Comparison of ENCODE assay signal across 8 cellular contexts in the genomic region with DNA sequence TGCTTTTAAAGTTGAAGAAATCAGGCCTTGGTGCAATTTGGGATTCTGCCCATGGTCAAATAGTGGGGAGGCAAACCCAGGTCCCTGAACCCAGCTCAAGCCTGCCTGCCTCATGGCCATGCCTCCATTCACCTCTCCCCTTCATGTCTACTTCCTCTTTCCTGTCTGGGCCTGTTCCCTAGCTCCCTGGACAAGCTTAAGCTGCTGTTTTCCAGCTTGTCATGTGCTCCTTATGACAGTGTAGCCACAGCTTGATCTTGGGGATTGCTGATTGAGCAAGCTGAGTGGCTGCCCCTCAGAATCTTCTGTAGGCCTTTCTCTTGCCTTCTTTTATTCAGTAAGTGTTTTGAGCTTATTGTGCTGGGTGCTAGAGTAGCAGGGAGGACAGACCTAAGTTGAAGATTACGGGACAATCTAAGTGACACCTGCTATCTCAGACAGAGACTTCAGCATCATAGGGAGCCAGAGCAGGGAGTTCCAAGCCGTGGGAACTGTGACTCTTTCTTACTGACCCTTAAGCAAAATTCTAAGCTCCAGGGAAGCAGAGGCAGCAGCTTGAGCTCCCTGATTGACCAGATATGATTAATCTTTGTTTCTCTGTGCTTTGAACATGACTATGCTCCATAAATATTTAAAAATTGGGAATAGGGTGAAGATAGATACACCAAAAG. TPM values are rescaled to one million over a fixed set of nuclear protein-coding genes. Genes with fewer than 3 reads are reported as not detected.
DNase-seq lines count a peak whose midpoint lies in the region; ATAC-seq and TF ChIP-seq lines count a peak whose summit lies in the region.

No MANE protein-coding gene starts in this region.

- H3K4me3 ChIP-seq in BJ (ENCODE audit: low read depth, low read length) (peak overlapping the region; percentile 47), dorsolateral prefrontal cortex (peak overlapping the region; percentile 20 to 71 (median 55)), muscle layer of colon (ENCODE audit: low read depth in 1 of 2, low read length in 2 of 2) (peak overlapping the region; percentile 65 to 67), transverse colon (peak overlapping the region in 3 of 4 donors; percentile 28 to 47 (median 28))

- ATAC-seq in HG03439 (IDR thresholded peaks at IDR 0.05; ENCODE audit: unreplicated experiment) (peak; percentile 14), T-cell (replicated peaks in 1 of 4) (peak; percentile 25 to 47 (median 38))

- no peak for TF ChIP-seq CTCF in BJ (IDR thresholded peaks at IDR 0.05; ENCODE audit: insufficient read depth, low read depth, low read length)
- TF ChIP-seq CTCF in dorsolateral prefrontal cortex (IDR thresholded peaks at IDR 0.05 in 54 of 56, conservative IDR thresholded peaks at IDR 0.05 in 2 of 56; ENCODE audit: low read depth in 1 of 56, partially characterized antibody in 56 of 56), result no peak
- TF ChIP-seq CTCF in transverse colon (IDR thresholded peaks at IDR 0.05), result no peak

- peak overlapping the region; percentile 55 for H3K9ac ChIP-seq in muscle layer of colon (ENCODE audit: low read length)

- H3K9me3 Mint-ChIP-seq in T-cell, result no peaks in the 10 kb centered on the region

- H3K27me3 ChIP-seq in BJ (ENCODE audit: control insufficient read depth, insufficient read depth, low read length), result no peaks in the 10 kb centered on the region
- no peaks in the 10 kb centered on the region for H3K27me3 ChIP-seq in dorsolateral prefrontal cortex
- no peaks in the 10 kb centered on the region for H3K27me3 ChIP-seq in muscle layer of colon (ENCODE audit: control insufficient read depth in 1 of 2, insufficient read depth in 2 of 2, low read length in 2 of 2)
- no peaks in the 10 kb centered on the region for H3K27me3 ChIP-seq in transverse colon

- no peak for TF ChIP-seq EP300 in transverse colon (IDR thresholded peaks at IDR 0.05; ENCODE audit: low read depth)

- H3K4me1 ChIP-seq in muscle layer of colon (ENCODE audit: insufficient read depth, low read length) (peaks cover 21% of the 10 kb centered on the region), transverse colon (peaks cover 0 to 34% (median 19%) of the 10 kb centered on the region in 4 donors)

- no peaks in the 10 kb centered on the region for H3K27me3 Mint-ChIP-seq in T-cell

- CTCF ChIA-PET in BJ (lab: Yijun Ruan, JAX) (interaction anchor here (1.1 to 13.7 kb wide), 2 partner anchors 68 to 108 kb away, joined by 3 to 130 read pairs; no protein-coding TSS in a partner anchor), T-cell (lab: Charles Lee) (interaction anchor here (0.5 to 1.6 kb wide), 20 partner anchors 10 to 1218 kb away, joined by 3 to 11 read pairs (median 3); partner anchors contain the start of genes IER5 (in 1 of the 2) and STX6 (in 1 of the 2))

- intact Hi-C loops in dorsolateral prefrontal cortex (cut with DNase I), result no loop called here
- intact Hi-C loops in transverse colon (cut with DNase I; ENCODE audit: low total_unique reads), result no loop called here

- in situ Hi-C loops in transverse colon (cut with MboI; ENCODE audit: low pct_ligation_motif_present in 1 of 4, low pct_unique_long_range_greater_than_20kb in 1 of 4, low sequenced_read_pairs in 3 of 4), result loop anchor here in 2 of 4 donors (10.0 to 25.0 kb wide), 2 partner anchors 102 to 104 kb away; no protein-coding TSS in a partner anchor

- POLR2A ChIA-PET in BJ (lab: Charles Lee) (interaction anchor here (0.5 to 0.6 kb wide), 2 partner anchors 18 to 72 kb away, joined by 4 to 5 read pairs; no protein-coding TSS in a partner anchor), T-cell (lab: Charles Lee) (interaction anchor here (0.5 to 1.7 kb wide), 10 partner anchors 9 to 1151 kb away, joined by 3 to 17 read pairs (median 4); partner anchors contain the start of genes STX6 (in 1 of the 2) and TOR1AIP1 (in 1 of the 2))

- H3K9me3 ChIP-seq in muscle layer of colon (ENCODE audit: low read length) (no peaks in the 10 kb centered on the region), transverse colon (no peaks in the 10 kb centered on the region)

- peak overlapping the region; percentile 94 to 99 (median 95) for H3K4me3 Mint-ChIP-seq in T-cell

- peak overlapping the region; percentile 7 to 97 (median 86) for H3K27ac ChIP-seq in dorsolateral prefrontal cortex
- H3K27ac ChIP-seq in muscle layer of colon (ENCODE audit: low read depth, low read length), result peak overlapping the region; percentile 93
- H3K27ac ChIP-seq in transverse colon, result peak overlapping the region; percentile 82 to 97 (median 86)

- peaks cover 56 to 64% (median 56%) of the 10 kb centered on the region in 3 donors for H3K4me1 Mint-ChIP-seq in T-cell

- peak; percentile 21 for TF ChIP-seq POLR2A in GM19099 (IDR thresholded peaks at IDR 0.05; ENCODE audit: extremely low read depth, insufficient read length, low read depth)
- no peak for TF ChIP-seq POLR2A in transverse colon (IDR thresholded peaks at IDR 0.05)

- H3K36me3 ChIP-seq in BJ (ENCODE audit: control insufficient read depth, insufficient read depth, low read length), result peaks cover 1% of the 10 kb centered on the region; the same call in 1 of the 2 replicates
- H3K36me3 ChIP-seq in muscle layer of colon (ENCODE audit: insufficient read depth, low read length), result peaks cover 4% of the 10 kb centered on the region
- no peaks in the 10 kb centered on the region for H3K36me3 ChIP-seq in transverse colon

- DNase-seq in BJ (ENCODE audit: low read depth), result no peak
- DNase-seq in T-cell, result peak in 15 of 34 experiments; percentile 8 to 59 (median 29)
- DNase-seq in dorsolateral prefrontal cortex, result peak in 1 of 10 donors; percentile 17
- peak; percentile 34 for DNase-seq in transverse colon
- no peak for DNase-seq in T-helper 9 cell

- peak overlapping the region; percentile 99 to 100 for H3K27ac Mint-ChIP-seq in T-cell

- peaks cover 7% of the 10 kb centered on the region for H3K36me3 Mint-ChIP-seq in T-cell

- 35% methylated on average over 2 of the region's 2 CpGs; no CpG with 5 or more reads in 1 of the 2 donors for WGBS in transverse colon (ENCODE audit: low coverage in 1 of 2), 2 donors

RNA-seq across cellular contexts. Expression of gene MR1, which starts 0.5 kb away (rescaled TPM):
- polyA plus RNA-seq in BJ (2011; rRNA removed), result 25.0 and 36.2 TPM in 2 replicates
- 10.3 and 15.8 TPM in 2 replicates for polyA minus RNA-seq in BJ (2011; rRNA and poly(A)+ RNA removed)
- total RNA-seq in T-cell, result 10 to 100 TPM; 18.3 to 30.7 (median 22.7) TPM
- total RNA-seq in dorsolateral prefrontal cortex, result 10 to 100 TPM in 15 of 120 experiments, 1 to 10 TPM in 105; 2.7 to 15.3 (median 6.8) TPM
- total RNA-seq in transverse colon, result 1 to 10 TPM in 3 of 4 donors, under 1 TPM in 1; 1.00 to 8.6 (median 4.7) TPM

RNA-seq across cellular contexts. Expression of gene STX6, which starts 10.6 kb away (rescaled TPM):
- polyA plus RNA-seq in BJ (2011; rRNA removed), result 21.6 and 24.8 TPM in 2 replicates
- 19.9 and 27.5 TPM in 2 replicates for polyA minus RNA-seq in BJ (2011; rRNA and poly(A)+ RNA removed)
- 10 to 100 TPM; 12.6 to 18.9 (median 17.2) TPM for total RNA-seq in T-cell
- total RNA-seq in dorsolateral prefrontal cortex, result 10 to 100 TPM; 29.0 to 51.3 (median 40.7) TPM
- total RNA-seq in transverse colon, result 10 to 100 TPM; 16.1 to 21.0 (median 17.6) TPM

RNA-seq across cellular contexts. Expression of gene IER5, which starts 55.2 kb away (rescaled TPM):
- 16.0 and 16.9 TPM in 2 replicates for polyA plus RNA-seq in BJ (2011; rRNA removed)
- polyA minus RNA-seq in BJ (2011; rRNA and poly(A)+ RNA removed), result 16.3 and 22.8 TPM in 2 replicates
- 10 to 100 TPM; 26.6 to 85.5 (median 32.2) TPM for total RNA-seq in T-cell
- 10 to 100 TPM in 118 of 120 experiments, 1 to 10 TPM in 2; 8.1 to 74.9 (median 17.6) TPM for total RNA-seq in dorsolateral prefrontal cortex
- total RNA-seq in transverse colon, result 10 to 100 TPM; 12.1 to 40.3 (median 16.5) TPM
